Comparison of ENCODE assay signal across 18 cellular contexts in genomic region chr15:92937880-92938279, GRCh38. TPM values are rescaled to one million over a fixed set of nuclear protein-coding genes. Genes with fewer than 3 reads are reported as not detected.
DNase-seq lines count a peak whose midpoint lies in the region; ATAC-seq and TF ChIP-seq lines count a peak whose summit lies in the region.
"Had no signal": no experiment of that assay in that cellular context is flagged by ENCODE, and none has a peak within 500 bp of the region (broad histone marks: within the 10 kb centered on the region; RNA-seq: fewer than 3 reads in every experiment).

No MANE protein-coding gene starts in this region.

- peak overlapping the region; percentile 41 for H3K27ac Mint-ChIP-seq in activated CD4-positive, alpha-beta T cell treated with anti-CD3 and anti-CD28 coated beads, Interleukin-2, amount 10 ng/mL, durations not matched to agents 7 days and 5 days
- no peak overlapping the region for H3K27ac Mint-ChIP-seq in activated CD4-positive, alpha-beta T cell treated with anti-CD3 and anti-CD28 coated beads, Interleukin-2, amount 10 ng/mL, durations not matched to agents 24 days and 14 days
- H3K27ac Mint-ChIP-seq in T-helper 17 cell (peak overlapping the region; percentile 79), immature natural killer cell (peak overlapping the region; percentile 53 to 91 (median 68))

- no peak for TF ChIP-seq POLR2A in gastrocnemius medialis (IDR thresholded peaks at IDR 0.05)

- H3K4me1 Mint-ChIP-seq in activated CD4-positive, alpha-beta T cell treated with anti-CD3 and anti-CD28 coated beads, Interleukin-2, amount 10 ng/mL, durations not matched to agents 7 days and 5 days, result peaks cover 46% of the 10 kb centered on the region
- H3K4me1 Mint-ChIP-seq in activated CD4-positive, alpha-beta T cell treated with anti-CD3 and anti-CD28 coated beads, Interleukin-2, amount 10 ng/mL, durations not matched to agents 24 days and 14 days, result peaks cover 46% of the 10 kb centered on the region
- H3K4me1 Mint-ChIP-seq in T-helper 17 cell (peaks cover 39% of the 10 kb centered on the region), immature natural killer cell (peaks cover 35 to 65% of the 10 kb centered on the region in 2 donors)

- no peak overlapping the region for H3K4me3 Mint-ChIP-seq in activated CD4-positive, alpha-beta T cell treated with anti-CD3 and anti-CD28 coated beads, Interleukin-2, amount 10 ng/mL, durations not matched to agents 7 days and 5 days
- no peak overlapping the region for H3K4me3 Mint-ChIP-seq in activated CD4-positive, alpha-beta T cell treated with anti-CD3 and anti-CD28 coated beads, Interleukin-2, amount 10 ng/mL, durations not matched to agents 24 days and 14 days
- no peak overlapping the region for H3K4me3 Mint-ChIP-seq in T-helper 17 cell
- H3K4me3 Mint-ChIP-seq in immature natural killer cell, result peak overlapping the region in 1 of 5 donors; percentile 36
- H3K4me3 Mint-ChIP-seq: activated naive CD4-positive, alpha-beta T cell treated with anti-CD3 and anti-CD28 coated beads, Interleukin-2, amount 10 ng/mL, durations not matched to agents 7 days and 5 days had no signal

- H3K27me3 Mint-ChIP-seq in activated CD4-positive, alpha-beta T cell treated with anti-CD3 and anti-CD28 coated beads, Interleukin-2, amount 10 ng/mL, durations not matched to agents 7 days and 5 days, result no peaks in the 10 kb centered on the region
- H3K27me3 Mint-ChIP-seq in activated CD4-positive, alpha-beta T cell treated with anti-CD3 and anti-CD28 coated beads, Interleukin-2, amount 10 ng/mL, durations not matched to agents 24 days and 14 days, result no peaks in the 10 kb centered on the region
- H3K27me3 Mint-ChIP-seq in T-helper 17 cell, result no peaks in the 10 kb centered on the region
- peaks cover 0 to 2% (median 0%) of the 10 kb centered on the region in 3 donors for H3K27me3 Mint-ChIP-seq in immature natural killer cell (ENCODE audit: low read depth in 3 of 3)
- H3K27me3 Mint-ChIP-seq: activated naive CD4-positive, alpha-beta T cell treated with anti-CD3 and anti-CD28 coated beads, Interleukin-2, amount 10 ng/mL, durations not matched to agents 7 days and 5 days; CD4-positive, alpha-beta memory T cell had no signal

- TF ChIP-seq CTCF in gastrocnemius medialis (IDR thresholded peaks at IDR 0.05 in 4 of 5, conservative IDR thresholded peaks at IDR 0.05 in 1 of 5), result no peak

- DNase-seq in activated CD4-positive, alpha-beta T cell treated with anti-CD3 and anti-CD28 coated beads, Interleukin-2, amount 10 ng/mL, durations not matched to agents 7 days and 5 days, result no peak
- no peak for DNase-seq in activated CD4-positive, alpha-beta T cell treated with anti-CD3 and anti-CD28 coated beads, Interleukin-2, amount 10 ng/mL, durations not matched to agents 24 days and 14 days
- DNase-seq in T-helper 17 cell (no peak), immature natural killer cell (no peak), gastrocnemius medialis (no peak), left lobe of liver (ENCODE audit: low spot score) (no peak), NCI-H2029 treated with DMSO at 0.1 percent for 48 hours (lab: John Stamatoyannopoulos, UW) (no peak), hypothalamus (lab: John Stamatoyannopoulos, UW) (no peak)
- DNase-seq: activated naive CD4-positive, alpha-beta T cell treated with anti-CD3 and anti-CD28 coated beads, Interleukin-2, amount 10 ng/mL, durations not matched to agents 7 days and 5 days; CD4-positive, alpha-beta memory T cell; effector CD4-positive, alpha-beta T cell; GOT3; NCI-H1694; NCI-H446 treated with DMSO at 0.1 percent for 48 hours; stimulated activated CD4-positive, alpha-beta T cell treated with anti-CD3 and anti-CD28 coated beads, Interleukin-2, amount 100 ng/mL, for 48 hours had no signal

- H3K36me3 ChIP-seq in gastrocnemius medialis, result peaks cover 0 to 87% of the 10 kb centered on the region in 2 donors

- no peak for ATAC-seq in T-helper 17 cell
- ATAC-seq in gastrocnemius medialis, result no peak
- no peak for ATAC-seq in left lobe of liver
- ATAC-seq: sciatic nerve had no signal

- no peak overlapping the region for H3K4me3 ChIP-seq in gastrocnemius medialis
- H3K4me3 ChIP-seq: SJSA1, tibial nerve had no signal

- H3K27me3 ChIP-seq in gastrocnemius medialis, result no peaks in the 10 kb centered on the region
- H3K27me3 ChIP-seq: SJSA1, tibial nerve had no signal

- CTCF ChIA-PET in activated CD4-positive, alpha-beta T cell treated with anti-CD3 and anti-CD28 coated beads, Interleukin-2, amount 10 ng/mL, durations not matched to agents 7 days and 5 days (lab: Charles Lee), result interaction anchor here (0.8 to 3.3 kb wide), 11 partner anchors 8 to 129 kb away, joined by 3 to 9 read pairs (median 4); no protein-coding TSS in a partner anchor

- intact Hi-C loops in activated CD4-positive, alpha-beta T cell treated with anti-CD3 and anti-CD28 coated beads, Interleukin-2, amount 10 ng/mL, durations not matched to agents 24 days and 14 days (cut with micrococcal nuclease), result loop anchor here (10.0 kb wide), 1 partner anchor 47 kb away; no protein-coding TSS in a partner anchor
- intact Hi-C loops in gastrocnemius medialis (cut with DNase I; ENCODE audit: low total_unique reads), result no loop called here

- H3K9me3 ChIP-seq in T-helper 17 cell (ENCODE audit: control insufficient read depth, low read length, poor library complexity, severe bottlenecking) (no peaks in the 10 kb centered on the region), gastrocnemius medialis (no peaks in the 10 kb centered on the region)
- H3K9me3 ChIP-seq: SJSA1, tibial nerve had no signal

- H3K9me3 Mint-ChIP-seq in activated CD4-positive, alpha-beta T cell treated with anti-CD3 and anti-CD28 coated beads, Interleukin-2, amount 10 ng/mL, durations not matched to agents 7 days and 5 days, result no peaks in the 10 kb centered on the region
- H3K9me3 Mint-ChIP-seq in activated CD4-positive, alpha-beta T cell treated with anti-CD3 and anti-CD28 coated beads, Interleukin-2, amount 10 ng/mL, durations not matched to agents 24 days and 14 days, result peaks cover 5% of the 10 kb centered on the region
- H3K9me3 Mint-ChIP-seq in immature natural killer cell, result no peaks in the 10 kb centered on the region
- H3K9me3 Mint-ChIP-seq: activated naive CD4-positive, alpha-beta T cell treated with anti-CD3 and anti-CD28 coated beads, Interleukin-2, amount 10 ng/mL, durations not matched to agents 7 days and 5 days had no signal

- POLR2A ChIA-PET in activated CD4-positive, alpha-beta T cell treated with anti-CD3 and anti-CD28 coated beads, Interleukin-2, amount 10 ng/mL, durations not matched to agents 7 days and 5 days (lab: Charles Lee), result no interaction called here

- in situ Hi-C loops in gastrocnemius medialis (cut with MboI; ENCODE audit: low sequenced_read_pairs in 4 of 4), result no loop called here

- H3K27ac ChIP-seq in gastrocnemius medialis, result peak overlapping the region in 3 of 4 donors; percentile 0 to 41 (median 34)
- H3K27ac ChIP-seq: SJSA1, tibial nerve had no signal

- H3K36me3 Mint-ChIP-seq in activated CD4-positive, alpha-beta T cell treated with anti-CD3 and anti-CD28 coated beads, Interleukin-2, amount 10 ng/mL, durations not matched to agents 7 days and 5 days (ENCODE audit: low read depth), result peaks cover 82% of the 10 kb centered on the region
- peaks cover 80% of the 10 kb centered on the region for H3K36me3 Mint-ChIP-seq in activated CD4-positive, alpha-beta T cell treated with anti-CD3 and anti-CD28 coated beads, Interleukin-2, amount 10 ng/mL, durations not matched to agents 24 days and 14 days (ENCODE audit: low read depth)
- H3K36me3 Mint-ChIP-seq in T-helper 17 cell (ENCODE audit: low read depth) (peaks cover 18% of the 10 kb centered on the region), immature natural killer cell (peaks cover 35 to 63% (median 43%) of the 10 kb centered on the region in 3 donors)

- H3K4me1 ChIP-seq in gastrocnemius medialis, result peaks cover 5 to 20% of the 10 kb centered on the region in 2 donors
- H3K4me1 ChIP-seq: SJSA1 had no signal

RNA-seq across cellular contexts. Expression of gene CHD2, which starts 37.8 kb away (rescaled TPM):
- 100 to 1,000 TPM; 129 to 148 TPM for total RNA-seq in activated CD4-positive, alpha-beta T cell treated with anti-CD3 and anti-CD28 coated beads, Interleukin-2, amount 10 ng/mL, durations not matched to agents 7 days and 5 days
- total RNA-seq in activated CD4-positive, alpha-beta T cell treated with anti-CD3 and anti-CD28 coated beads, Interleukin-2, amount 10 ng/mL, durations not matched to agents 24 days and 14 days, result 105 and 111 TPM in 2 replicates
- total RNA-seq in T-helper 17 cell, result 100 to 1,000 TPM; 505 to 520 TPM
- polyA plus RNA-seq in immature natural killer cell, result 10 to 100 TPM; 24.7 to 77.7 (median 36.9) TPM
- 10 to 100 TPM; 26.9 to 55.5 (median 33.7) TPM for total RNA-seq in gastrocnemius medialis
- 53.1 TPM for total RNA-seq in left lobe of liver
